ENCODE assay signal across 17 cellular contexts in genomic region chr6:111746983-111747773, GRCh38.
DNase-seq lines count a peak whose midpoint lies in the region; TF ChIP-seq lines count a peak whose summit lies in the region.
"Had no signal": no experiment of that assay in that cellular context is flagged by ENCODE, and none has a peak within 500 bp of the region (broad histone marks: within the 10 kb centered on the region; RNA-seq: fewer than 3 reads in every experiment).

No MANE protein-coding gene starts in this region.

- intact Hi-C loops in activated CD4-positive, alpha-beta memory T cell treated with anti-CD3 and anti-CD28 coated beads for 36 hours (cut with micrococcal nuclease) = loop anchor here (1.0 kb wide), 1 partner anchor 8 kb away; no protein-coding TSS in a partner anchor
- intact Hi-C loops in CD4-positive, alpha-beta memory T cell (cut with micrococcal nuclease) = loop anchor here (1.0 kb wide), 1 partner anchor 11 kb away; no protein-coding TSS in a partner anchor
- intact Hi-C loops in dorsolateral prefrontal cortex (cut with DNase I) = loop anchor here in 1 of 2 donors (10.0 kb wide), 2 partner anchors 58 to 128 kb away; partner anchors contain the start of gene FYN

- H3K27ac ChIP-seq in CD4-positive, alpha-beta memory T cell (ENCODE audit: low read depth, low read length) = peak overlapping the region; percentile 62
- H3K27ac ChIP-seq in dorsolateral prefrontal cortex = peak overlapping the region in 39 of 59 donors; percentile 2 to 63 (median 22)
- H3K27ac ChIP-seq: SJSA1 had no signal

- peak overlapping the region in 1 of 2 donors; percentile 7 for H3K4me3 ChIP-seq in CD4-positive, alpha-beta memory T cell (ENCODE audit: low read length in 2 of 2)
- no peak overlapping the region for H3K4me3 ChIP-seq in dorsolateral prefrontal cortex
- H3K4me3 ChIP-seq: lung, SJSA1, tibial nerve had no signal

- no peaks in the 10 kb centered on the region for H3K9me3 Mint-ChIP-seq in activated CD4-positive, alpha-beta memory T cell treated with anti-CD3 and anti-CD28 coated beads for 36 hours
- H3K9me3 Mint-ChIP-seq in activated CD4-positive, alpha-beta memory T cell treated with anti-CD3 and anti-CD28 coated beads, Interleukin-2, amount 10 ng/mL, durations not matched to agents 7 days and 5 days = no peaks in the 10 kb centered on the region
- peaks cover 0 to under 1% (median 0%) of the 10 kb centered on the region in 8 donors for H3K9me3 Mint-ChIP-seq in CD4-positive, alpha-beta memory T cell
- H3K9me3 Mint-ChIP-seq in neural crest cell = no peaks in the 10 kb centered on the region

- peak overlapping the region; percentile 79 for H3K27ac Mint-ChIP-seq in activated CD4-positive, alpha-beta memory T cell treated with anti-CD3 and anti-CD28 coated beads for 36 hours
- no peak overlapping the region for H3K27ac Mint-ChIP-seq in activated CD4-positive, alpha-beta memory T cell treated with anti-CD3 and anti-CD28 coated beads, Interleukin-2, amount 10 ng/mL, durations not matched to agents 7 days and 5 days
- H3K27ac Mint-ChIP-seq in CD4-positive, alpha-beta memory T cell = peak overlapping the region; percentile 94 to 98 (median 96)
- H3K27ac Mint-ChIP-seq in neural crest cell (ENCODE audit: unreplicated experiment) = peak overlapping the region; percentile 48

- POLR2A ChIA-PET in activated CD4-positive, alpha-beta memory T cell treated with anti-CD3 and anti-CD28 coated beads for 36 hours (lab: Charles Lee) = interaction anchor here (1.6 to 2.9 kb wide), 2 partner anchors 12 to 15 kb away, joined by 4 to 10 read pairs; no protein-coding TSS in a partner anchor
- POLR2A ChIA-PET in activated CD4-positive, alpha-beta memory T cell treated with anti-CD3 and anti-CD28 coated beads, Interleukin-2, amount 10 ng/mL, durations not matched to agents 7 days and 5 days (lab: Charles Lee) = interaction anchor here (0.6 to 2.2 kb wide), 5 partner anchors 10 to 16 kb away, joined by 3 to 14 read pairs (median 6); no protein-coding TSS in a partner anchor
- POLR2A ChIA-PET in CD4-positive, alpha-beta memory T cell (lab: Charles Lee; ENCODE audit: partially characterized antibody) = interaction anchor here (0.7 to 13.5 kb wide), 13 partner anchors 11 to 126 kb away, joined by 3 to 201 read pairs (median 4); partner anchors contain the start of gene FYN

- peaks cover 56% of the 10 kb centered on the region for H3K36me3 Mint-ChIP-seq in activated CD4-positive, alpha-beta memory T cell treated with anti-CD3 and anti-CD28 coated beads for 36 hours
- peaks cover 65% of the 10 kb centered on the region for H3K36me3 Mint-ChIP-seq in activated CD4-positive, alpha-beta memory T cell treated with anti-CD3 and anti-CD28 coated beads, Interleukin-2, amount 10 ng/mL, durations not matched to agents 7 days and 5 days (ENCODE audit: low read depth)
- peaks cover 48 to 74% of the 10 kb centered on the region in 2 donors for H3K36me3 Mint-ChIP-seq in CD4-positive, alpha-beta memory T cell
- peaks cover 7% of the 10 kb centered on the region for H3K36me3 Mint-ChIP-seq in neural crest cell (ENCODE audit: low read depth)

- H3K4me3 Mint-ChIP-seq in activated CD4-positive, alpha-beta memory T cell treated with anti-CD3 and anti-CD28 coated beads for 36 hours = no peak overlapping the region
- no peak overlapping the region for H3K4me3 Mint-ChIP-seq in activated CD4-positive, alpha-beta memory T cell treated with anti-CD3 and anti-CD28 coated beads, Interleukin-2, amount 10 ng/mL, durations not matched to agents 7 days and 5 days
- peak overlapping the region in 7 of 8 donors; percentile 53 to 82 (median 69) for H3K4me3 Mint-ChIP-seq in CD4-positive, alpha-beta memory T cell
- no peak overlapping the region for H3K4me3 Mint-ChIP-seq in neural crest cell

- no peaks in the 10 kb centered on the region for H3K27me3 Mint-ChIP-seq in activated CD4-positive, alpha-beta memory T cell treated with anti-CD3 and anti-CD28 coated beads for 36 hours
- no peaks in the 10 kb centered on the region for H3K27me3 Mint-ChIP-seq in activated CD4-positive, alpha-beta memory T cell treated with anti-CD3 and anti-CD28 coated beads, Interleukin-2, amount 10 ng/mL, durations not matched to agents 7 days and 5 days
- no peaks in the 10 kb centered on the region for H3K27me3 Mint-ChIP-seq in CD4-positive, alpha-beta memory T cell
- H3K27me3 Mint-ChIP-seq in neural crest cell (ENCODE audit: low read depth) = no peaks in the 10 kb centered on the region

- CTCF ChIA-PET in activated CD4-positive, alpha-beta memory T cell treated with anti-CD3 and anti-CD28 coated beads for 36 hours (lab: Charles Lee) = interaction anchor here (1.1 to 1.4 kb wide), 6 partner anchors 21 to 296 kb away, joined by 3 to 5 read pairs (median 3); no protein-coding TSS in a partner anchor
- CTCF ChIA-PET in activated CD4-positive, alpha-beta memory T cell treated with anti-CD3 and anti-CD28 coated beads, Interleukin-2, amount 10 ng/mL, durations not matched to agents 7 days and 5 days (lab: Charles Lee) = interaction anchor here (0.9 to 1.6 kb wide), 6 partner anchors 9 to 296 kb away, joined by 3 to 8 read pairs (median 4); no protein-coding TSS in a partner anchor
- CTCF ChIA-PET in CD4-positive, alpha-beta memory T cell (lab: Charles Lee; ENCODE audit: partially characterized antibody) = interaction anchor here (0.8 to 1.2 kb wide), 4 partner anchors 9 to 296 kb away, joined by 3 to 5 read pairs (median 4); no protein-coding TSS in a partner anchor

- TF ChIP-seq CTCF in dorsolateral prefrontal cortex (IDR thresholded peaks at IDR 0.05 in 54 of 56, conservative IDR thresholded peaks at IDR 0.05 in 2 of 56; ENCODE audit: low read depth in 1 of 56, partially characterized antibody in 56 of 56) = no peak
- no peak for TF ChIP-seq CTCF in neural crest cell (conservative IDR thresholded peaks at IDR 0.05)

- H3K4me1 ChIP-seq in CD4-positive, alpha-beta memory T cell (ENCODE audit: insufficient read depth, low read length) = peaks cover 99% of the 10 kb centered on the region

- no peaks in the 10 kb centered on the region for H3K27me3 ChIP-seq in CD4-positive, alpha-beta memory T cell (ENCODE audit: insufficient read depth, low read length)
- H3K27me3 ChIP-seq in dorsolateral prefrontal cortex = no peaks in the 10 kb centered on the region
- H3K27me3 ChIP-seq: SJSA1, tibial nerve had no signal

- H3K9me3 ChIP-seq in CD4-positive, alpha-beta memory T cell (ENCODE audit: control insufficient read depth in 1 of 2, low read length in 2 of 2) = no peaks in the 10 kb centered on the region
- H3K9me3 ChIP-seq: SJSA1, tibial nerve had no signal

- H3K4me1 Mint-ChIP-seq in activated CD4-positive, alpha-beta memory T cell treated with anti-CD3 and anti-CD28 coated beads for 36 hours (ENCODE audit: low read depth) = peaks cover 91% of the 10 kb centered on the region
- H3K4me1 Mint-ChIP-seq in activated CD4-positive, alpha-beta memory T cell treated with anti-CD3 and anti-CD28 coated beads, Interleukin-2, amount 10 ng/mL, durations not matched to agents 7 days and 5 days = peaks cover 71% of the 10 kb centered on the region
- peaks cover 79 to 98% (median 90%) of the 10 kb centered on the region in 4 donors for H3K4me1 Mint-ChIP-seq in CD4-positive, alpha-beta memory T cell
- H3K4me1 Mint-ChIP-seq in neural crest cell = peaks cover 88% of the 10 kb centered on the region

- DNase-seq in activated CD4-positive, alpha-beta memory T cell treated with anti-CD3 and anti-CD28 coated beads for 36 hours = no peak
- no peak for DNase-seq in activated CD4-positive, alpha-beta memory T cell treated with anti-CD3 and anti-CD28 coated beads, Interleukin-2, amount 10 ng/mL, durations not matched to agents 7 days and 5 days
- peak; percentile 58 to 72 (median 70) for DNase-seq in CD4-positive, alpha-beta memory T cell
- DNase-seq in dorsolateral prefrontal cortex (no peak), neural crest cell (ENCODE audit: low read depth, low spot score) (no peak), DMS114 treated with DMSO at 0.1 percent for 48 hours (lab: John Stamatoyannopoulos, UW; ENCODE audit: unreplicated experiment) (no peak), D341Med (ENCODE audit: low spot score) (no peak), AG20443 (ENCODE audit: low spot score) (no peak)
- DNase-seq: activated CD4-positive, alpha-beta T cell treated with anti-CD3 and anti-CD28 coated beads, Interleukin-2, amount 50 U/mL, for 1 hour; activated gamma-delta T cell treated with Interleukin-2 at 50 U/mL for 16 hours; EL; H7; NCI-H1694; stimulated activated CD4-positive, alpha-beta T cell treated with anti-CD3 and anti-CD28 coated beads, Interleukin-2, amount 100 ng/mL, for 24 hours had no signal

- H3K36me3 ChIP-seq in CD4-positive, alpha-beta memory T cell (ENCODE audit: insufficient read depth, low read length) = peaks cover 8% of the 10 kb centered on the region
- H3K36me3 ChIP-seq: SJSA1, tibial nerve had no signal

Comparison
In these comparisons a context has a peak if more than half of its experiments do, and no peak if none do; other contexts are left out.
1. DNase-seq: peak in CD4-positive, alpha-beta memory T cell (5 of 5); none in activated CD4-positive, alpha-beta memory T cell treated with anti-CD3 and anti-CD28 coated beads for 36 hours (single experiment), activated CD4-positive, alpha-beta memory T cell treated with anti-CD3 and anti-CD28 coated beads, Interleukin-2, amount 10 ng/mL, durations not matched to agents 7 days and 5 days (single experiment), dorsolateral prefrontal cortex (0 of 10), neural crest cell (single experiment), DMS114 treated with DMSO at 0.1 percent for 48 hours (single experiment), D341Med (single experiment) and AG20443 (single experiment).
2. H3K4me3 Mint-ChIP-seq: peak in CD4-positive, alpha-beta memory T cell (7 of 8); none in activated CD4-positive, alpha-beta memory T cell treated with anti-CD3 and anti-CD28 coated beads for 36 hours (single experiment), activated CD4-positive, alpha-beta memory T cell treated with anti-CD3 and anti-CD28 coated beads, Interleukin-2, amount 10 ng/mL, durations not matched to agents 7 days and 5 days (single experiment) and neural crest cell (single experiment).